Comparison of ENCODE assay signal across 35 cellular contexts in the genomic region with DNA sequence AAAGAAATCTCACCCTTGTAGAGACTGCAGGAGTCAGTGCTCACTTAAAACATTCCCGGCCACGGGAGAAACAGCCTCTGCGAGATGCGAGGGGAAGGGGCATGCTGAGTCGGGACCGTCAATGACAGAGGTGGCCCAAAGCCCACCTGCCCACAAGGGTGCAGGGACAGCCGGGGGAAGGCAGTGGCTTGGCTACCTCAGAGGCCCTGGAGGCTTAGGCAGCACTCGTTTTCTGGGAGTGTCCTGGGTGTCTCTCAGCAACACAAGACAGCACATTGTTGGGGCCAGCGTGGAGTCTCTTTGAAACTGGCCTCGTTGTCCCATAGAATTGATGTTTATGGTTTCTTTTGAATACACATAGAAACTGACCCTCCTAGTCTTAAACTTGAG. TPM values are rescaled to one million over a fixed set of nuclear protein-coding genes. Genes with fewer than 3 reads are reported as not detected.
"Had no signal": no experiment of that assay in that cellular context is flagged by ENCODE, and none has a peak within 500 bp of the region (broad histone marks: within the 10 kb centered on the region; RNA-seq: fewer than 3 reads in every experiment).

No MANE protein-coding gene starts in this region.

- ATAC-seq: naive thymus-derived CD8-positive, alpha-beta T cell; pancreas; sciatic nerve; stimulated activated naive CD8-positive, alpha-beta T cell treated with anti-CD3 and anti-CD28 coated beads, Interleukin-15, amount 100 ng/mL, for 72 hours; stimulated activated naive CD8-positive, alpha-beta T cell treated with anti-CD3 and anti-CD28 coated beads, Interleukin-15, Interleukin-2, amounts not matched to agents 100 U/mL and 50 U/mL, for 24 hours had no signal

- H3K4me1 Mint-ChIP-seq: naive B cell; naive thymus-derived CD8-positive, alpha-beta T cell; nephron progenitor cell; neural crest cell; stimulated activated memory B cell treated with anti-CD40 and anti-IgM and Interleukin-4, amounts not matched to agents 10 μg/mL and 1 μg/mL and 100 μg/mL, for 72 hours; stimulated activated naive CD8-positive, alpha-beta T cell treated with anti-CD3 and anti-CD28 coated beads, Interleukin-15, amount 100 ng/mL, for 72 hours had no signal

- H3K9me3 Mint-ChIP-seq: stimulated activated memory B cell treated with anti-CD40 and anti-IgM and Interleukin-4, amounts not matched to agents 10 μg/mL and 1 μg/mL and 100 μg/mL, for 72 hours; stimulated activated naive CD8-positive, alpha-beta T cell treated with anti-CD3 and anti-CD28 coated beads, Interleukin-15, amount 100 ng/mL, for 72 hours had no signal

- H3K27ac ChIP-seq: neutrophil, pancreas, prostate gland, right atrium auricular region, skin epidermis, spleen, thoracic aorta, thyroid gland, tibial nerve, upper lobe of left lung, vagina had no signal

- H3K27me3 ChIP-seq: right atrium auricular region, thyroid gland, tibial nerve, upper lobe of left lung, vagina had no signal

- H3K4me1 ChIP-seq: pancreas, prostate gland, right atrium auricular region, spleen, thyroid gland, tibial nerve, upper lobe of left lung, vagina had no signal

- H3K27ac Mint-ChIP-seq: naive B cell; naive thymus-derived CD8-positive, alpha-beta T cell; nephron progenitor cell; stimulated activated memory B cell treated with anti-CD40 and anti-IgM and Interleukin-4, amounts not matched to agents 10 μg/mL and 1 μg/mL and 100 μg/mL, for 72 hours; stimulated activated naive CD8-positive, alpha-beta T cell treated with anti-CD3 and anti-CD28 coated beads, Interleukin-15, amount 100 ng/mL, for 72 hours had no signal

- H3K4me3 Mint-ChIP-seq: naive B cell; naive thymus-derived CD8-positive, alpha-beta T cell; nephron progenitor cell; neural crest cell; stimulated activated memory B cell treated with anti-CD40 and anti-IgM and Interleukin-4, amounts not matched to agents 10 μg/mL and 1 μg/mL and 100 μg/mL, for 72 hours; stimulated activated naive CD8-positive, alpha-beta T cell treated with anti-CD3 and anti-CD28 coated beads, Interleukin-15, amount 100 ng/mL, for 72 hours had no signal

- DNase-seq: naive B cell; naive thymus-derived CD8-positive, alpha-beta T cell; nephron progenitor cell; nucleus accumbens; retina; spleen; stimulated activated CD4-positive, alpha-beta T cell treated with anti-CD3 and anti-CD28 coated beads, Interleukin-12 subunit alpha, Interleukin-12 subunit beta, amount 100 ng/mL, for 4 hours; stimulated activated CD4-positive, alpha-beta T cell treated with anti-CD3 and anti-CD28 coated beads, Interleukin-1b, Interleukin-23, amount 100 ng/mL, for 48 hours; stimulated activated CD4-positive, alpha-beta T cell treated with anti-CD3 and anti-CD28 coated beads, Interleukin-4, amount 100 ng/mL, for 1 hour; stimulated activated CD4-positive, alpha-beta T cell treated with anti-CD3 and anti-CD28 coated beads, Interleukin-4, amount 100 ng/mL, for 4 hours; stimulated activated CD8-positive, alpha-beta memory T cell treated with anti-CD3 and anti-CD28 coated beads, Interleukin-4, amount 100 ng/mL, for 48 hours; stimulated activated naive CD4-positive, alpha-beta T cell; stimulated activated naive CD8-positive, alpha-beta T cell treated with anti-CD3 and anti-CD28 coated beads, Interleukin-15, amount 100 ng/mL, for 72 hours; stimulated activated naive CD8-positive, alpha-beta T cell treated with anti-CD3 and anti-CD28 coated beads, Interleukin-15, Interleukin-2, amounts not matched to agents 100 U/mL and 50 U/mL, for 24 hours; thyroid gland; trophoblast cell had no signal

- H3K9me3 ChIP-seq: neutrophil, pancreas, prostate gland, right atrium auricular region, spleen, thoracic aorta, thyroid gland, tibial nerve, upper lobe of left lung, vagina had no signal

- H3K36me3 ChIP-seq: neutrophil, pancreas, prostate gland, right atrium auricular region, spleen, thoracic aorta, thyroid gland, tibial nerve, upper lobe of left lung, vagina had no signal

- H3K36me3 Mint-ChIP-seq: naive B cell; naive thymus-derived CD8-positive, alpha-beta T cell; stimulated activated memory B cell treated with anti-CD40 and anti-IgM and Interleukin-4, amounts not matched to agents 10 μg/mL and 1 μg/mL and 100 μg/mL, for 72 hours had no signal

- H3K4me3 ChIP-seq: pancreas, prostate gland, right atrium auricular region, skin epidermis, smooth muscle cell, spleen, thoracic aorta, thyroid gland, tibial nerve, upper lobe of left lung, vagina had no signal

RNA-seq across cellular contexts. Expression of gene SYCE1, which starts 25.6 kb away (rescaled TPM):
- total RNA-seq: neural crest cell, osteocyte, pulmonary artery endothelial cell, smooth muscle cell, vagina had no signal

RNA-seq across cellular contexts. Expression of gene FRG2B, which starts 35.6 kb away (rescaled TPM):
- total RNA-seq: naive thymus-derived CD8-positive, alpha-beta T cell; neural crest cell; omental fat pad; osteocyte; pancreas; posterior vena cava; prostate gland; pulmonary artery endothelial cell; right atrium auricular region; sciatic nerve; smooth muscle cell; spleen; temporal lobe; thoracic aorta; thyroid gland; tibial nerve; upper lobe of left lung; ureter; vagina had no signal
- polyA plus RNA-seq: naive thymus-derived CD8-positive, alpha-beta T cell; pancreas; smooth muscle cell; spleen had no signal
